ENCODE assay signal across 24 cellular contexts in genomic region chr9:135400496-135400895, GRCh38.
"Had no signal": no experiment of that assay in that cellular context is flagged by ENCODE, and none has a peak within 500 bp of the region (broad histone marks: within the 10 kb centered on the region; RNA-seq: fewer than 3 reads in every experiment).

No MANE protein-coding gene starts in this region.

- FAIRE-seq: islet of Langerhans, kidney, pancreas had no signal

- DNase-seq: head of caudate nucleus; hippocampal formation; kidney; left colon; lower lobe of right lung; mammary epithelial cell; mesenchymal stem cell; naive thymus-derived CD8-positive, alpha-beta T cell; pancreas; psoas muscle; right cardiac atrium; stimulated activated CD4-positive, alpha-beta T cell treated with anti-CD3 and anti-CD28 coated beads, Interleukin-12 subunit alpha, Interleukin-12 subunit beta, amount 100 ng/mL, for 4 hours; stimulated activated CD4-positive, alpha-beta T cell treated with anti-CD3 and anti-CD28 coated beads, Interleukin-15, amount 100 ng/mL, for 24 hours; stimulated activated CD4-positive, alpha-beta T cell treated with anti-CD3 and anti-CD28 coated beads, Interleukin-2, amount 100 ng/mL, for 24 hours; stimulated activated CD4-positive, alpha-beta T cell treated with anti-CD3 and anti-CD28 coated beads, Interleukin-4, amount 100 ng/mL, for 1 hour; stimulated activated naive B cell treated with anti-CD40 and anti-IgM and Interleukin-4, amounts not matched to agents 10 μg/mL and 1 μg/mL and 100 μg/mL, for 72 hours; stimulated activated naive CD8-positive, alpha-beta T cell treated with anti-CD3 and anti-CD28 coated beads, Interleukin-15, Interleukin-2, amounts not matched to agents 100 U/mL and 50 U/mL, for 24 hours; stomach; uterus had no signal

- H3K27ac ChIP-seq: left lung, lower lobe of right lung, pancreas, psoas muscle, skin epidermis, stomach, suprapubic skin, tibial nerve, uterus had no signal
